ENCODE assay signal across 11 cellular contexts in genomic region chr18:44942073-44942472, GRCh38.
DNase-seq lines count a peak whose midpoint lies in the region; TF ChIP-seq lines count a peak whose summit lies in the region.
"Had no signal": no experiment of that assay in that cellular context is flagged by ENCODE, and none has a peak within 500 bp of the region (broad histone marks: within the 10 kb centered on the region; RNA-seq: fewer than 3 reads in every experiment).

No MANE protein-coding gene starts in this region.

- H3K9ac ChIP-seq in smooth muscle cell (ENCODE audit: low read depth): no peak overlapping the region

- H3K9me3 ChIP-seq in neutrophil (no peaks in the 10 kb centered on the region), smooth muscle cell (replicated peaks; ENCODE audit: low read depth) (no peaks in the 10 kb centered on the region)
- H3K9me3 ChIP-seq: Caco-2 had no signal

- WGBS in smooth muscle cell (ENCODE audit: low lambda C conversion rate): 98% methylated on average over 2 of the region's 2 CpGs

- peaks cover 72% of the 10 kb centered on the region for H4K20me1 ChIP-seq in smooth muscle cell (ENCODE audit: low read depth)

- no peaks in the 10 kb centered on the region for H3K36me3 ChIP-seq in neutrophil
- H3K36me3 ChIP-seq in smooth muscle cell (ENCODE audit: low read depth): no peaks in the 10 kb centered on the region

- H3K79me2 ChIP-seq in smooth muscle cell (ENCODE audit: low read depth): peaks cover 22% of the 10 kb centered on the region

- H3K27ac ChIP-seq in neutrophil: peak overlapping the region; percentile 83
- no peak overlapping the region for H3K27ac ChIP-seq in smooth muscle cell (ENCODE audit: low read depth)
- H3K27ac ChIP-seq: C4-2B had no signal

- H3K4me2 ChIP-seq in smooth muscle cell: peak overlapping the region; percentile 27

- TF ChIP-seq CTCF in neutrophil (IDR thresholded peaks at IDR 0.05): no peak
- TF ChIP-seq CTCF in smooth muscle cell (IDR thresholded peaks at IDR 0.05; ENCODE audit: borderline replicate concordance, insufficient read depth, poor library complexity, severe bottlenecking): no peak

- DNase-seq in islet precursor cell: peak; percentile 4
- DNase-seq in smooth muscle cell (lab: John Stamatoyannopoulos, UW; ENCODE audit: unreplicated experiment): no peak
- no peak for DNase-seq in NCI-H1694 treated with DMSO at 0.1 percent for 48 hours (lab: John Stamatoyannopoulos, UW)
- no peak for DNase-seq in HPDE6-E6E7 (ENCODE audit: extremely low spot score)
- DNase-seq in ACHN: no peak
- DNase-seq: AML-193; Caco-2; CD4-positive, alpha-beta T cell; H9 had no signal

- peaks cover 15% of the 10 kb centered on the region for H3F3A ChIP-seq in smooth muscle cell (ENCODE audit: low read depth)

- in situ Hi-C loops in ACHN (cut with HindIII; ENCODE audit: low pct_ligation_motif_present, low pct_unique_long_range_greater_than_20kb, low sequenced_read_pairs): no loop called here

- no peak overlapping the region for H2AFZ ChIP-seq in smooth muscle cell (ENCODE audit: low read depth)

- H3K4me1 ChIP-seq in neutrophil (ENCODE audit: control insufficient read depth in 1 of 2, insufficient read depth in 1 of 2, low read depth in 1 of 2, low read length in 1 of 2): peaks cover 54 to 58% of the 10 kb centered on the region in 2 experiments
- H3K4me1 ChIP-seq in smooth muscle cell (ENCODE audit: low read depth): peaks cover 49% of the 10 kb centered on the region
- H3K4me1 ChIP-seq: Caco-2 had no signal

- H3K4me3 ChIP-seq in neutrophil (ENCODE audit: low read depth in 1 of 2, low read length in 1 of 2): no peak overlapping the region
- H3K4me3 ChIP-seq in smooth muscle cell: no peak overlapping the region

- H3K27me3 ChIP-seq in neutrophil (no peaks in the 10 kb centered on the region), smooth muscle cell (ENCODE audit: low read depth) (no peaks in the 10 kb centered on the region)
